ENCODE assay signal across 21 cellular contexts in the genomic region with DNA sequence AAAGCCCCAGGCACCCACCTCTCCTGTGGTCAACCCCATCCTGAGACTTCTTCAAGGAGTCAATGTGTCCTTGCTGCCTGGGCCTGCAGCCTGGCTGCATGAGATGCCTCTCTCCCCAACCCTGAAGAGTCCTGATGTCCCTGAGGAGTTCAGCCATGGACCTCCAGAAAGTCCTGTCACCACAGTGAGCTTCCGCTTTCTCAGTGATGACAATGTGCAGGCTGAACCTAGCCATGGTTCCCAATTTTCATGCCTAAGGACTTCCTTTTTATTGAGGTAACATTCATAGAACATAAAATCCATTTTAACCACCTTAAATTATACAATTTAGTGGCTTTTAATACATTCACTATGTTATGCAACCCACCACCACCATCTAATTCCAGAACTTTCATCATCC.
"Had no signal": no experiment of that assay in that cellular context is flagged by ENCODE, and none has a peak within 500 bp of the region (broad histone marks: within the 10 kb centered on the region; RNA-seq: fewer than 3 reads in every experiment).

No MANE protein-coding gene starts in this region.

- H3K4me1 ChIP-seq: uterus had no signal

- H3K4me3 ChIP-seq: esophagus squamous epithelium, heart right ventricle, left lung, mucosa of descending colon, right lobe of liver, tibial artery, uterus had no signal

- H3K27ac Mint-ChIP-seq: activated CD4-positive, alpha-beta T cell treated with anti-CD3 and anti-CD28 coated beads, Interleukin-2, amount 10 ng/mL, durations not matched to agents 7 days and 5 days; activated CD8-positive, alpha-beta T cell treated with anti-CD3 and anti-CD28 coated beads, Interleukin-2, amount 10 ng/mL, durations not matched to agents 7 days and 5 days; activated naive CD4-positive, alpha-beta T cell treated with anti-CD3 and anti-CD28 coated beads, Interleukin-2, amount 50 U/mL, for 72 hours; stimulated activated effector memory CD8-positive, alpha-beta T cell treated with anti-CD3 and anti-CD28 coated beads, Interleukin-12 subunit alpha, Interleukin-12 subunit beta, amount 100 ng/mL, for 72 hours; T-cell had no signal

- H3K9me3 ChIP-seq: esophagus squamous epithelium, heart right ventricle, left lung, mucosa of descending colon, right lobe of liver, tibial artery, uterus had no signal

- DNase-seq: activated CD4-positive, alpha-beta T cell treated with anti-CD3 and anti-CD28 coated beads, Interleukin-2, amount 10 ng/mL, durations not matched to agents 7 days and 5 days; activated CD4-positive, CD25-positive, alpha-beta regulatory T cell; activated CD8-positive, alpha-beta T cell treated with anti-CD3 and anti-CD28 coated beads, Interleukin-2, amount 10 ng/mL, durations not matched to agents 7 days and 5 days; activated gamma-delta T cell treated with Interleukin-2 at 50 U/mL for 16 hours; activated T-cell treated with anti-CD3 and anti-CD28 coated beads, Interleukin-2, amount 50 U/mL, for 4 hours; effector memory CD8-positive, alpha-beta T cell; esophagus squamous epithelium; heart right ventricle; left lung; mucosa of descending colon; naive thymus-derived CD8-positive, alpha-beta T cell; right lobe of liver; small intestine; stimulated activated CD4-positive, alpha-beta T cell treated with anti-CD3 and anti-CD28 coated beads, Interleukin-4, amount 100 ng/mL, for 24 hours; T-cell; T-helper 9 cell; tibial artery; uterus had no signal

- H3K27me3 ChIP-seq: esophagus squamous epithelium, heart right ventricle, left lung, right lobe of liver, tibial artery, uterus had no signal

- H3K36me3 Mint-ChIP-seq: activated naive CD4-positive, alpha-beta T cell treated with anti-CD3 and anti-CD28 coated beads, Interleukin-2, amount 50 U/mL, for 72 hours had no signal

- H3K27me3 Mint-ChIP-seq: activated CD4-positive, alpha-beta T cell treated with anti-CD3 and anti-CD28 coated beads, Interleukin-2, amount 10 ng/mL, durations not matched to agents 7 days and 5 days; effector memory CD8-positive, alpha-beta T cell; naive thymus-derived CD8-positive, alpha-beta T cell; T-cell had no signal

- H3K36me3 ChIP-seq: right lobe of liver, uterus had no signal

- H3K27ac ChIP-seq: esophagus squamous epithelium, parathyroid adenoma, tibial artery, uterus had no signal

- H3K9me3 Mint-ChIP-seq: activated CD4-positive, alpha-beta T cell treated with anti-CD3 and anti-CD28 coated beads, Interleukin-2, amount 10 ng/mL, durations not matched to agents 7 days and 5 days; activated naive CD4-positive, alpha-beta T cell treated with anti-CD3 and anti-CD28 coated beads, Interleukin-2, amount 50 U/mL, for 72 hours; activated T-cell treated with anti-CD3 and anti-CD28 coated beads, Interleukin-2, amount 50 U/mL, for 4 hours; effector memory CD8-positive, alpha-beta T cell; naive thymus-derived CD8-positive, alpha-beta T cell; stimulated activated effector memory CD8-positive, alpha-beta T cell treated with anti-CD3 and anti-CD28 coated beads, Interleukin-12 subunit alpha, Interleukin-12 subunit beta, amount 100 ng/mL, for 72 hours; T-cell had no signal

- H3K4me3 Mint-ChIP-seq: activated CD4-positive, alpha-beta T cell treated with anti-CD3 and anti-CD28 coated beads, Interleukin-2, amount 10 ng/mL, durations not matched to agents 7 days and 5 days; activated CD8-positive, alpha-beta T cell treated with anti-CD3 and anti-CD28 coated beads, Interleukin-2, amount 10 ng/mL, durations not matched to agents 7 days and 5 days; activated T-cell treated with anti-CD3 and anti-CD28 coated beads, Interleukin-2, amount 50 U/mL, for 4 hours; effector memory CD8-positive, alpha-beta T cell; naive thymus-derived CD8-positive, alpha-beta T cell; stimulated activated effector memory CD8-positive, alpha-beta T cell treated with anti-CD3 and anti-CD28 coated beads, Interleukin-12 subunit alpha, Interleukin-12 subunit beta, amount 100 ng/mL, for 72 hours; T-cell had no signal
